In the genomic region with DNA sequence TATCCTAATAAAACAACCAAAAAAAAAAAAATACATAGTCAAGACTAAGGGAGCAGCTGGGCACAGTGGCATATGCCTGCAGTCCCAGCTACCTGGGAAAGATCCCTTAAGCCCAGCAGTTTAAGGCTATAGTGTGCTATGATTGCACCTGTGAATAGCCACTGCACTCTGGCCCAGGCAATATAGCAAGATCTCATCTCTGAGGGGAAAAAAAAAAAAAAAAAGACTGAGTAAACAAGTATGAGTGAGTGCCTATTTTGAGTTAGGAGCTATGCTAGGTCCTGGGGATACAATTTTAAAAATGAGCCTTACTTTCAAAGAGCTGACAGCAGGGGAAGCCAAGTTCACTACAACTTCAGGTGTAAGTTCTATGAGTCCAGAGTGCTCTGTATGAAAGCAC, we compare ENCODE assay signal across 22 cellular contexts. TPM values are rescaled to one million over a fixed set of nuclear protein-coding genes. Genes with fewer than 3 reads are reported as not detected.
A peak's percentile ranks its signal among the peaks of the same experiment; 100 is the strongest.
DNase-seq lines count a peak whose midpoint lies in the region; ATAC-seq and TF ChIP-seq lines count a peak whose summit lies in the region.
"Had no signal": no experiment of that assay in that cellular context is flagged by ENCODE, and none has a peak within 500 bp of the region (broad histone marks: within the 10 kb centered on the region; RNA-seq: fewer than 3 reads in every experiment).

No MANE protein-coding gene starts in this region.

- H3K4me2 ChIP-seq in OCI-LY7 (ENCODE audit: low read length) = peak overlapping the region; percentile 84

- H3K9me2 ChIP-seq in OCI-LY7 (ENCODE audit: insufficient read depth, low read length) = no peaks in the 10 kb centered on the region

- POLR2A ChIA-PET in activated CD4-positive, alpha-beta memory T cell treated with anti-CD3 and anti-CD28 coated beads for 36 hours (lab: Charles Lee) = interaction anchor here (0.6 to 1.0 kb wide), 2 partner anchors 12 to 47 kb away, joined by 3 to 4 read pairs; no protein-coding TSS in a partner anchor
- POLR2A ChIA-PET in activated CD4-positive, alpha-beta memory T cell treated with anti-CD3 and anti-CD28 coated beads, Interleukin-2, amount 10 ng/mL, durations not matched to agents 7 days and 5 days (lab: Charles Lee) = no interaction called here
- POLR2A ChIA-PET in CD4-positive, alpha-beta T cell (lab: Charles Lee) = interaction anchor here (0.7 to 3.1 kb wide), 4 partner anchors 9 to 312 kb away, joined by 4 to 21 read pairs (median 4); no protein-coding TSS in a partner anchor
- POLR2A ChIA-PET in OCI-LY7 (lab: Charles Lee) = interaction anchor here (0.6 to 16.4 kb wide), 16 partner anchors 9 to 87 kb away, joined by 3 to 393 read pairs (median 9); a partner anchor contains a TSS

- H3K79me2 ChIP-seq in OCI-LY7 (ENCODE audit: insufficient read depth, low read depth, low read length) = peaks cover 94% of the 10 kb centered on the region

- intact Hi-C loops in activated CD4-positive, alpha-beta memory T cell treated with anti-CD3 and anti-CD28 coated beads for 36 hours (cut with micrococcal nuclease) = no loop called here
- intact Hi-C loops in CD4-positive, alpha-beta T cell (cut with DNase I, micrococcal nuclease) = loop anchor here in 1 of 2 experiments (2.0 kb wide), 1 partner anchor 15 kb away; no protein-coding TSS in a partner anchor
- intact Hi-C loops in OCI-LY7 (cut with micrococcal nuclease; ENCODE audit: unreplicated experiment) = no loop called here
- intact Hi-C loops in right cardiac atrium (cut with DNase I) = no loop called here

- no peak for TF ChIP-seq CTCF in CD4-positive, alpha-beta T cell (IDR thresholded peaks at IDR 0.05)
- TF ChIP-seq CTCF in OCI-LY7 (conservative IDR thresholded peaks at IDR 0.05; ENCODE audit: low read length) (no peak), mesothelial cell of epicardium (IDR thresholded peaks at IDR 0.05; ENCODE audit: unreplicated experiment) (no peak)

- H3K36me3 Mint-ChIP-seq in activated CD4-positive, alpha-beta memory T cell treated with anti-CD3 and anti-CD28 coated beads for 36 hours = peaks cover 2% of the 10 kb centered on the region
- peaks cover 3% of the 10 kb centered on the region for H3K36me3 Mint-ChIP-seq in activated CD4-positive, alpha-beta memory T cell treated with anti-CD3 and anti-CD28 coated beads, Interleukin-2, amount 10 ng/mL, durations not matched to agents 7 days and 5 days (ENCODE audit: low read depth)
- peaks cover 14% of the 10 kb centered on the region for H3K36me3 Mint-ChIP-seq in CD4-positive, alpha-beta T cell (ENCODE audit: low read depth)
- H3K36me3 Mint-ChIP-seq in mesothelial cell of epicardium = peaks cover 5% of the 10 kb centered on the region

- peak overlapping the region; percentile 25 for H3K27ac Mint-ChIP-seq in activated CD4-positive, alpha-beta memory T cell treated with anti-CD3 and anti-CD28 coated beads for 36 hours
- no peak overlapping the region for H3K27ac Mint-ChIP-seq in activated CD4-positive, alpha-beta memory T cell treated with anti-CD3 and anti-CD28 coated beads, Interleukin-2, amount 10 ng/mL, durations not matched to agents 7 days and 5 days
- peak overlapping the region; percentile 85 for H3K27ac Mint-ChIP-seq in CD4-positive, alpha-beta T cell
- peak overlapping the region; percentile 18 for H3K27ac Mint-ChIP-seq in mesothelial cell of epicardium
- H3K27ac Mint-ChIP-seq: CD8-positive, alpha-beta T cell had no signal

- H3K4me3 Mint-ChIP-seq in activated CD4-positive, alpha-beta memory T cell treated with anti-CD3 and anti-CD28 coated beads for 36 hours = no peak overlapping the region
- no peak overlapping the region for H3K4me3 Mint-ChIP-seq in activated CD4-positive, alpha-beta memory T cell treated with anti-CD3 and anti-CD28 coated beads, Interleukin-2, amount 10 ng/mL, durations not matched to agents 7 days and 5 days
- H3K4me3 Mint-ChIP-seq in CD4-positive, alpha-beta T cell = no peak overlapping the region
- no peak overlapping the region for H3K4me3 Mint-ChIP-seq in mesothelial cell of epicardium
- H3K4me3 Mint-ChIP-seq: CD8-positive, alpha-beta T cell had no signal

- peaks cover 11% of the 10 kb centered on the region for H4K20me1 ChIP-seq in OCI-LY7 (ENCODE audit: insufficient read depth, low read length)

- H3K4me3 ChIP-seq in OCI-LY7 (ENCODE audit: low read depth, low read length, poor library complexity, severe bottlenecking) (no peak overlapping the region), right cardiac atrium (ENCODE audit: low read length) (no peak overlapping the region)
- H3K4me3 ChIP-seq: colonic mucosa, suprapubic skin, vagina had no signal

- ATAC-seq in CD4-positive, alpha-beta T cell (ENCODE audit: poor library complexity) = no peak
- ATAC-seq in GM21390 (IDR thresholded peaks at IDR 0.05; ENCODE audit: unreplicated experiment) = no peak
- no peak for ATAC-seq in right cardiac atrium
- no peak for ATAC-seq in HG03097 (IDR thresholded peaks at IDR 0.05; ENCODE audit: low FRiP score, unreplicated experiment)
- ATAC-seq: activated CD4-positive, CD25-positive, alpha-beta regulatory T cell treated with anti-CD3 and anti-CD28 coated beads, Interleukin-2, amount 50 U/mL, for 24 hours; CD8-positive, alpha-beta T cell; left lobe of liver had no signal

- H3K9me3 Mint-ChIP-seq in activated CD4-positive, alpha-beta memory T cell treated with anti-CD3 and anti-CD28 coated beads for 36 hours = peaks cover 2% of the 10 kb centered on the region
- no peaks in the 10 kb centered on the region for H3K9me3 Mint-ChIP-seq in activated CD4-positive, alpha-beta memory T cell treated with anti-CD3 and anti-CD28 coated beads, Interleukin-2, amount 10 ng/mL, durations not matched to agents 7 days and 5 days
- H3K9me3 Mint-ChIP-seq in CD4-positive, alpha-beta T cell = no peaks in the 10 kb centered on the region
- peaks cover under 1% of the 10 kb centered on the region for H3K9me3 Mint-ChIP-seq in mesothelial cell of epicardium
- H3K9me3 Mint-ChIP-seq: CD8-positive, alpha-beta T cell had no signal

- no TSS peak for BruUV-seq in OCI-LY7 (replicated peaks; lab: Mats Ljungman, UMichigan)

- H3K27ac ChIP-seq in CD4-positive, alpha-beta T cell (ENCODE audit: low read depth, low read length) = no peak overlapping the region
- H3K27ac ChIP-seq in OCI-LY7 (ENCODE audit: low read depth, low read length, poor library complexity, severe bottlenecking) (peak overlapping the region; percentile 94), right cardiac atrium (ENCODE audit: low read length) (no peak overlapping the region)
- H3K27ac ChIP-seq: colonic mucosa, suprapubic skin, vagina had no signal

- H3K4me1 Mint-ChIP-seq in activated CD4-positive, alpha-beta memory T cell treated with anti-CD3 and anti-CD28 coated beads for 36 hours (ENCODE audit: low read depth) = peaks cover 70% of the 10 kb centered on the region
- H3K4me1 Mint-ChIP-seq in activated CD4-positive, alpha-beta memory T cell treated with anti-CD3 and anti-CD28 coated beads, Interleukin-2, amount 10 ng/mL, durations not matched to agents 7 days and 5 days = peaks cover 38% of the 10 kb centered on the region
- H3K4me1 Mint-ChIP-seq in CD4-positive, alpha-beta T cell (ENCODE audit: low read depth) = peaks cover 86% of the 10 kb centered on the region
- H3K4me1 Mint-ChIP-seq in mesothelial cell of epicardium = peaks cover 50% of the 10 kb centered on the region

- CTCF ChIA-PET in activated CD4-positive, alpha-beta memory T cell treated with anti-CD3 and anti-CD28 coated beads for 36 hours (lab: Charles Lee) = interaction anchor here (1.2 to 1.6 kb wide), 2 partner anchors 14 to 28 kb away, joined by 3 to 5 read pairs; no protein-coding TSS in a partner anchor
- CTCF ChIA-PET in activated CD4-positive, alpha-beta memory T cell treated with anti-CD3 and anti-CD28 coated beads, Interleukin-2, amount 10 ng/mL, durations not matched to agents 7 days and 5 days (lab: Charles Lee) = interaction anchor here (0.8 kb wide), 1 partner anchor 13 kb away, joined by 4 read pairs; no protein-coding TSS in a partner anchor
- CTCF ChIA-PET in CD4-positive, alpha-beta T cell (lab: Charles Lee) = interaction anchor here (0.9 to 1.1 kb wide), 2 partner anchors 28 to 62 kb away, joined by 3 read pairs; no protein-coding TSS in a partner anchor
- CTCF ChIA-PET in OCI-LY7 (lab: Charles Lee; ENCODE audit: unreplicated experiment) = interaction anchor here (0.6 to 0.8 kb wide), 3 partner anchors 14 to 30 kb away, joined by 3 to 8 read pairs (median 3); no protein-coding TSS in a partner anchor

- peaks cover 39% of the 10 kb centered on the region for H3K36me3 ChIP-seq in OCI-LY7 (ENCODE audit: insufficient read depth, low read length)
- H3K36me3 ChIP-seq: colonic mucosa, neutrophil, suprapubic skin, vagina had no signal

- DNase-seq in activated CD4-positive, alpha-beta memory T cell treated with anti-CD3 and anti-CD28 coated beads for 36 hours = no peak
- DNase-seq in activated CD4-positive, alpha-beta memory T cell treated with anti-CD3 and anti-CD28 coated beads, Interleukin-2, amount 10 ng/mL, durations not matched to agents 7 days and 5 days = no peak
- no peak for DNase-seq in CD4-positive, alpha-beta T cell
- peak; percentile 49 for DNase-seq in OCI-LY7 (ENCODE audit: low spot score)
- DNase-seq in mesothelial cell of epicardium (ENCODE audit: low spot score in 2 of 2, unreplicated experiment in 2 of 2) = no peak
- no peak for DNase-seq in right cardiac atrium
- DNase-seq: ACHN; CD8-positive, alpha-beta T cell; colonic mucosa; DMS79 treated with DMSO at 0.1 percent for 48 hours; glutamatergic neuron; midbrain; NCI-H1694 treated with DMSO at 0.1 percent for 48 hours; NCI-H345; T1000 had no signal

- H2AFZ ChIP-seq in OCI-LY7 (ENCODE audit: low read length) = no peak overlapping the region

- H3K27me3 ChIP-seq in CD4-positive, alpha-beta T cell (ENCODE audit: control insufficient read depth, insufficient read depth, low read length) = no peaks in the 10 kb centered on the region
- no peaks in the 10 kb centered on the region for H3K27me3 ChIP-seq in right cardiac atrium (ENCODE audit: control insufficient read depth, insufficient read depth)
- H3K27me3 ChIP-seq: colonic mucosa, neutrophil, suprapubic skin, vagina had no signal

- H3K4me1 ChIP-seq in OCI-LY7 (ENCODE audit: insufficient read depth, low read length, poor library complexity, severe bottlenecking) (peaks cover 71% of the 10 kb centered on the region), right cardiac atrium (ENCODE audit: control insufficient read depth, insufficient read depth, low read length) (peaks cover 14% of the 10 kb centered on the region)
- H3K4me1 ChIP-seq: colonic mucosa had no signal

- no peaks in the 10 kb centered on the region for H3K9me3 ChIP-seq in CD4-positive, alpha-beta T cell (ENCODE audit: control insufficient read depth, low read length)
- peaks cover 5% of the 10 kb centered on the region; the same call in 1 of the 2 replicates for H3K9me3 ChIP-seq in OCI-LY7 (ENCODE audit: low read length)
- H3K9me3 ChIP-seq in right cardiac atrium (ENCODE audit: control insufficient read depth, low read length) = no peaks in the 10 kb centered on the region
- H3K9me3 ChIP-seq: colonic mucosa, neutrophil, suprapubic skin, vagina had no signal

- H3K27me3 Mint-ChIP-seq in activated CD4-positive, alpha-beta memory T cell treated with anti-CD3 and anti-CD28 coated beads for 36 hours = no peaks in the 10 kb centered on the region
- H3K27me3 Mint-ChIP-seq in activated CD4-positive, alpha-beta memory T cell treated with anti-CD3 and anti-CD28 coated beads, Interleukin-2, amount 10 ng/mL, durations not matched to agents 7 days and 5 days = no peaks in the 10 kb centered on the region
- H3K27me3 Mint-ChIP-seq in CD4-positive, alpha-beta T cell = no peaks in the 10 kb centered on the region
- H3K27me3 Mint-ChIP-seq in mesothelial cell of epicardium (ENCODE audit: low read depth) = no peaks in the 10 kb centered on the region

RNA-seq across cellular contexts. Expression of a gene that starts 55.4 kb away (rescaled TPM):
- 100 to 1,000 TPM; 174 to 182 TPM for total RNA-seq in activated CD4-positive, alpha-beta memory T cell treated with anti-CD3 and anti-CD28 coated beads for 36 hours
- 100 to 1,000 TPM; 130 to 132 TPM for total RNA-seq in activated CD4-positive, alpha-beta memory T cell treated with anti-CD3 and anti-CD28 coated beads, Interleukin-2, amount 10 ng/mL, durations not matched to agents 7 days and 5 days
- total RNA-seq in CD4-positive, alpha-beta T cell = 10 to 100 TPM; 88.8 to 92.6 TPM
- 240 and 244 TPM in 2 replicates for total RNA-seq in OCI-LY7 (2014; rRNA removed; shearing (Covaris generic))
- 294 and 308 TPM in 2 replicates for total RNA-seq in OCI-LY7 (2022)
- 61.8 to 67.8 TPM (median 66.3 TPM) in 3 replicates for total RNA-seq in mesothelial cell of epicardium
- 100 to 1,000 TPM; 104 to 150 (median 123) TPM for total RNA-seq in right cardiac atrium
- polyA plus RNA-seq in right cardiac atrium = 66.7 TPM
